9 cellular contexts compared by ENCODE assay signal in the genomic region with DNA sequence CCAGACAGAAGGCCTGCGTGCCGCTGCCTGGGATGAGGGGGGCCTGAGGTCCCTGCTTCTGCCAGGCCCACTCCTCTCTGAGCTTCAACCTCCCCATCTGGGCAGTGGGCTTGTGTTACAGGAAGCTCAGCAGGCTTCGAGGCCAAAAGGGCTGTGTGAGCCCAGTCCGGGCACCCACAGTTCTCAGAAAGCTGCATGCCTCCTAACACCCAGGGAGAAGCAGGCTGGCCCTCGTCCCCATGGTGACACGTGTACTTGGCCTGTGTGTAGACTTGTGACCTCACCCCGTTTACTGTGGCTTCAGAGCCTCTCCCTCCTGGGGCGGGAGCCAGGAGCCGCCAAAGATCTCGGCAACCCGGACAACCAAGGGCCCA. TPM values are rescaled to one million over a fixed set of nuclear protein-coding genes. Genes with fewer than 3 reads are reported as not detected.
DNase-seq lines count a peak whose midpoint lies in the region; ATAC-seq and TF ChIP-seq lines count a peak whose summit lies in the region.
"Had no signal": no experiment of that assay in that cellular context is flagged by ENCODE, and none has a peak within 500 bp of the region (broad histone marks: within the 10 kb centered on the region; RNA-seq: fewer than 3 reads in every experiment).

No MANE protein-coding gene starts in this region.

- no peak for ATAC-seq in T-cell (replicated peaks in 1 of 4)

- peaks cover 5% of the 10 kb centered on the region for H3K9me3 Mint-ChIP-seq in neural progenitor cell
- no peaks in the 10 kb centered on the region for H3K9me3 Mint-ChIP-seq in T-cell

- H3K4me3 Mint-ChIP-seq in neural progenitor cell = no peak overlapping the region
- no peak overlapping the region for H3K4me3 Mint-ChIP-seq in T-cell

- H3F3A ChIP-seq in neural progenitor cell (ENCODE audit: low read depth) = peaks cover under 1% of the 10 kb centered on the region

- H3K9ac ChIP-seq in neural progenitor cell = no peak overlapping the region

- peaks cover 27% of the 10 kb centered on the region for H3K4me1 ChIP-seq in neural progenitor cell
- H3K4me1 ChIP-seq in OCI-LY7 (ENCODE audit: insufficient read depth, low read length, poor library complexity, severe bottlenecking) = no peaks in the 10 kb centered on the region

- TF ChIP-seq CTCF in coronary artery (IDR thresholded peaks at IDR 0.05) (no peak), neural progenitor cell (IDR thresholded peaks at IDR 0.05) (no peak), OCI-LY7 (conservative IDR thresholded peaks at IDR 0.05; ENCODE audit: low read length) (no peak)

- no peak overlapping the region for H3K4me2 ChIP-seq in neural progenitor cell
- no peak overlapping the region for H3K4me2 ChIP-seq in OCI-LY7 (ENCODE audit: low read length)

- H3K9me3 ChIP-seq in neural progenitor cell (ENCODE audit: low read depth) = no peaks in the 10 kb centered on the region
- H3K9me3 ChIP-seq in OCI-LY7 (ENCODE audit: low read length) = no peaks in the 10 kb centered on the region

- DNase-seq in Ammon's horn (ENCODE audit: low spot score) (peak; percentile 32), M059J (ENCODE audit: low read depth) (peak; percentile 82), coronary artery (ENCODE audit: low spot score) (no peak), neural progenitor cell (ENCODE audit: low spot score) (no peak), OCI-LY7 (ENCODE audit: low spot score) (no peak), T-cell (no peak), T-helper 9 cell (no peak), UCSD-AML1 (lab: John Stamatoyannopoulos, UW; ENCODE audit: unreplicated experiment) (no peak)

- H3K36me3 Mint-ChIP-seq in neural progenitor cell (no peaks in the 10 kb centered on the region), T-cell (no peaks in the 10 kb centered on the region)

- H3K79me2 ChIP-seq in neural progenitor cell (ENCODE audit: low read depth) (no peaks in the 10 kb centered on the region), OCI-LY7 (ENCODE audit: insufficient read depth, low read depth, low read length) (no peaks in the 10 kb centered on the region)

- H3K27me3 Mint-ChIP-seq in neural progenitor cell (ENCODE audit: insufficient read depth, low read depth) (peaks cover 18% of the 10 kb centered on the region), T-cell (no peaks in the 10 kb centered on the region)

- no peaks in the 10 kb centered on the region for H3K36me3 ChIP-seq in neural progenitor cell
- H3K36me3 ChIP-seq in OCI-LY7 (ENCODE audit: insufficient read depth, low read length) = no peaks in the 10 kb centered on the region

- POLR2A ChIA-PET in OCI-LY7 (lab: Charles Lee) = no interaction called here
- POLR2A ChIA-PET in T-cell (lab: Charles Lee) = no interaction called here

- peak overlapping the region in 1 of 2 donors; percentile 16 for H3K27ac ChIP-seq in coronary artery
- H3K27ac ChIP-seq in neural progenitor cell = no peak overlapping the region
- no peak overlapping the region for H3K27ac ChIP-seq in OCI-LY7 (ENCODE audit: low read depth, low read length, poor library complexity, severe bottlenecking)

- no TSS peak for BruUV-seq in OCI-LY7 (replicated peaks; lab: Mats Ljungman, UMichigan)

- H4K20me1 ChIP-seq in neural progenitor cell (ENCODE audit: low read depth) (no peaks in the 10 kb centered on the region), OCI-LY7 (ENCODE audit: insufficient read depth, low read length) (no peaks in the 10 kb centered on the region; the same call in 1 of the 2 replicates)

- CTCF ChIA-PET in OCI-LY7 (lab: Charles Lee; ENCODE audit: unreplicated experiment) = no interaction called here
- CTCF ChIA-PET in T-cell (lab: Charles Lee) = no interaction called here

- H3K4me3 ChIP-seq in coronary artery (peak overlapping the region; percentile 50), neural progenitor cell (no peak overlapping the region), OCI-LY7 (ENCODE audit: low read depth, low read length, poor library complexity, severe bottlenecking) (no peak overlapping the region)

- H3K27me3 ChIP-seq in neural progenitor cell = no peaks in the 10 kb centered on the region

- no peak overlapping the region for H2AFZ ChIP-seq in neural progenitor cell (replicated peaks)
- no peak overlapping the region for H2AFZ ChIP-seq in OCI-LY7 (ENCODE audit: low read length)

- no peaks in the 10 kb centered on the region for H3K9me2 ChIP-seq in OCI-LY7 (ENCODE audit: insufficient read depth, low read length)

- H3K4me1 Mint-ChIP-seq in neural progenitor cell (peaks cover 36% of the 10 kb centered on the region), T-cell (peaks cover 0 to 11% (median 3%) of the 10 kb centered on the region in 3 donors)

- peak overlapping the region; percentile 85 for H3K27ac Mint-ChIP-seq in neural progenitor cell
- H3K27ac Mint-ChIP-seq in T-cell = no peak overlapping the region
- H3K27ac Mint-ChIP-seq: activated T-helper 2 cell treated with anti-CD3 and anti-CD28 coated beads, Interferon-gamma antibody, Interleukin-2, Interleukin-4, amounts not matched to agents 10 μg/mL and 5 μg/mL and 100 μg/mL, durations not matched to agents 14 hours and 24 hours and 36 hours had no signal

- intact Hi-C loops in OCI-LY7 (cut with micrococcal nuclease; ENCODE audit: unreplicated experiment) = no loop called here

RNA-seq across cellular contexts. Expression of a gene that starts 2.2 kb away (rescaled TPM):
- total RNA-seq in M059J (2014; rRNA removed; shearing (Covaris generic)) = not detected in 2 replicates
- not detected in 2 replicates for total RNA-seq in neural progenitor cell (ENCODE audit: low replicate concordance)
- not detected in 2 replicates for total RNA-seq in OCI-LY7 (2014; rRNA removed; shearing (Covaris generic))
- not detected in 2 replicates for total RNA-seq in OCI-LY7 (2022)
- total RNA-seq in T-cell = not detected
- total RNA-seq: activated T-helper 2 cell treated with anti-CD3 and anti-CD28 coated beads, Interferon-gamma antibody, Interleukin-2, Interleukin-4, amounts not matched to agents 10 μg/mL and 5 μg/mL and 100 μg/mL, durations not matched to agents 14 hours and 24 hours and 36 hours had no signal

RNA-seq across cellular contexts. Expression of a gene that starts 41.2 kb away (rescaled TPM):
- 4.9 and 11.9 TPM in 2 replicates for total RNA-seq in M059J (2014; rRNA removed; shearing (Covaris generic))
- total RNA-seq in neural progenitor cell (ENCODE audit: low replicate concordance) (58.0 and 177 TPM in 2 replicates), OCI-LY7 (2022) (1.2 and 2.1 TPM in 2 replicates), T-cell (100 to 1,000 TPM; 110 to 198 (median 182) TPM)
- total RNA-seq in OCI-LY7 (2014; rRNA removed; shearing (Covaris generic)) = 1.2 and 2.3 TPM in 2 replicates

Comparison
In these comparisons a context has a peak if more than half of its experiments do, and no peak if none do; other contexts are left out.
1. DNase-seq: peak in Ammon's horn (single experiment) and M059J (single experiment); none in coronary artery (single experiment), neural progenitor cell (single experiment), OCI-LY7 (single experiment), T-cell (0 of 34), T-helper 9 cell (single experiment) and UCSD-AML1 (single experiment).